In genomic region chr1:63868220-63868897, GRCh38 we compare ENCODE assay signal across 9 cellular contexts.
DNase-seq lines count a peak whose midpoint lies in the region; ATAC-seq, FAIRE-seq and TF ChIP-seq lines count a peak whose summit lies in the region.
"Had no signal": no experiment of that assay in that cellular context is flagged by ENCODE, and none has a peak within 500 bp of the region (broad histone marks: within the 10 kb centered on the region; RNA-seq: fewer than 3 reads in every experiment).

No MANE protein-coding gene starts in this region.

- H2AFZ ChIP-seq in astrocyte (ENCODE audit: low read depth, low read length): no peak overlapping the region

- no peaks in the 10 kb centered on the region for H3K9me3 ChIP-seq in astrocyte (ENCODE audit: insufficient read depth, low read depth, low read length)
- H3K9me3 ChIP-seq: esophagus muscularis mucosa had no signal

- peaks cover 29% of the 10 kb centered on the region for H3K79me2 ChIP-seq in astrocyte (ENCODE audit: insufficient read depth, low read length)

- H3K4me3 ChIP-seq in astrocyte (ENCODE audit: insufficient read depth, low read depth, low read length): no peak overlapping the region
- H3K4me3 ChIP-seq: esophagus muscularis mucosa had no signal

- H3K9ac ChIP-seq in astrocyte (ENCODE audit: low read length): no peak overlapping the region

- H3K4me1 ChIP-seq in astrocyte (ENCODE audit: insufficient read depth, low read length): peaks cover 8% of the 10 kb centered on the region

- H3K27me3 ChIP-seq in astrocyte (ENCODE audit: insufficient read depth, low read length): no peaks in the 10 kb centered on the region
- H3K27me3 ChIP-seq: esophagus muscularis mucosa had no signal

- FAIRE-seq in astrocyte (lab: Jason Lieb, UNC): no peak

- H3K27ac Mint-ChIP-seq in astrocyte (ENCODE audit: unreplicated experiment): peak overlapping the region; percentile 7

- H3K9me3 Mint-ChIP-seq in astrocyte (ENCODE audit: unreplicated experiment): no peaks in the 10 kb centered on the region

- H3K4me2 ChIP-seq in astrocyte (ENCODE audit: low read length): no peak overlapping the region

- peaks cover 3% of the 10 kb centered on the region for H3K36me3 Mint-ChIP-seq in astrocyte (ENCODE audit: low read depth, unreplicated experiment)

- no peak overlapping the region for H3K27ac ChIP-seq in C4-2B
- no peak overlapping the region for H3K27ac ChIP-seq in astrocyte (ENCODE audit: low read depth, low read length)
- H3K27ac ChIP-seq: esophagus muscularis mucosa had no signal

- TF ChIP-seq CTCF in C4-2B (conservative IDR thresholded peaks at IDR 0.05) (peak; percentile 7; the same call in 1 of the 2 replicates), astrocyte (IDR thresholded peaks at IDR 0.05; ENCODE audit: insufficient read depth, low read depth, low read length) (no peak), omental fat pad (IDR thresholded peaks at IDR 0.05) (no peak)

- H3K27me3 Mint-ChIP-seq in astrocyte (ENCODE audit: low read depth, unreplicated experiment): no peaks in the 10 kb centered on the region

- ATAC-seq in omental fat pad (ENCODE audit: low FRiP score): no peak

- peak; percentile 42 for DNase-seq in HK-2 (ENCODE audit: unreplicated experiment)
- peak; percentile 23 for DNase-seq in astrocyte (ENCODE audit: low read depth)
- DNase-seq in left kidney (ENCODE audit: low read depth, low spot score): peak; percentile 32
- no peak for DNase-seq in DMS79 (lab: John Stamatoyannopoulos, UW)
- no peak for DNase-seq in NCI-H524 treated with DMSO at 0.1 percent for 48 hours (lab: John Stamatoyannopoulos, UW)
- no peak for DNase-seq in activated effector memory CD4-positive, alpha-beta T cell treated with anti-CD3 and anti-CD28 coated beads, Interleukin-2, amount 50 U/mL, for 16 hours
- no peak for DNase-seq in omental fat pad (ENCODE audit: low spot score)

- no peak overlapping the region for H3K4me3 Mint-ChIP-seq in astrocyte (ENCODE audit: unreplicated experiment)

- H4K20me1 ChIP-seq in astrocyte (ENCODE audit: insufficient read depth, low read length): peaks cover 25% of the 10 kb centered on the region

- H3K4me1 Mint-ChIP-seq in astrocyte (ENCODE audit: low read depth, unreplicated experiment): peaks cover 53% of the 10 kb centered on the region

- no peaks in the 10 kb centered on the region for H3K36me3 ChIP-seq in astrocyte (ENCODE audit: insufficient read depth, low read length)
- H3K36me3 ChIP-seq: esophagus muscularis mucosa had no signal

Comparison
In these comparisons a context has a peak if more than half of its experiments do, and no peak if none do; other contexts are left out.
1. DNase-seq: peak in HK-2 (single experiment), astrocyte (single experiment) and left kidney (single experiment); none in DMS79 (single experiment), NCI-H524 treated with DMSO at 0.1 percent for 48 hours (single experiment), activated effector memory CD4-positive, alpha-beta T cell treated with anti-CD3 and anti-CD28 coated beads, Interleukin-2, amount 50 U/mL, for 16 hours (single experiment) and omental fat pad (single experiment).